In the genomic region with DNA sequence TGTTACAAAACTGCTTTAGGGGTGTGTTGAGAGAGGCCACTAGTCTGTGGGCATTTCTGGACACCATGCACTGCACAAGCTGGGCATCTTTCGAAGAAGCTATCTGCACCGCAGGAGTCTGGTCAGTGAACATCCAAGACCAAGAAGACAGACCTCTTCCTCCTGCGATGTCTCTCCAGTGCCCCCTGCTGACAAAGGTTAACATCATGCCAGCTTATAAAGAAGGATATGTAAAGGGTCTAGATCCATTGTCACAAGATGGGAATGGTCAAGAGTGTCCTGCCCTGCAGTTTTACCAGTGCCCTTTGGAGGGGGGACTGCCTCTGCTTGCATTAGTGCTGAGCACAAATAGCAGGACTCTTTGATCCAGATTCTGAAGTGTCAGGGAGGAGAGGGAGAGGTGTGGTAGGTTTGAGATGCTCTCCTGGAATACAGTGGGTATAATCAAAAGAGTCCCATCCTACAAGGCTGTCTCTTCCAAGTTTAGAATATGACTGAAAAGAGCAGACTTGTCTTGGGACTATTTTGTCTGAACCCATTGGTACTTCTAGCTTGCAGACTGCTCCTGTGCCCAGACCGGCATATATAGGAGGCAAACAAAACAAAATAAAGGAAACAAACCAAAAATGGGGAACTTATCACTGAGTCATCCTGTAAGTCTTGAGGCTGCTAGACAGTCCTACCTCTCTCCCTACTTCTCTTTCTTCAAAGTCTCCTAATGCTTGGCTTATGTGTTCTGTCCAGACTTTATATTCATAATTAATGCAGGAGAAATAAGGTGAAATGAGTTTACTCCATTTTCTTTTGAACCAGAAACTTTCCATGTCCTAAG, we compare ENCODE assay signal across 9 cellular contexts.
A peak's percentile ranks its signal among the peaks of the same experiment; 100 is the strongest.
DNase-seq lines count a peak whose midpoint lies in the region; ATAC-seq and TF ChIP-seq lines count a peak whose summit lies in the region.
"Had no signal": no experiment of that assay in that cellular context is flagged by ENCODE, and none has a peak within 500 bp of the region (broad histone marks: within the 10 kb centered on the region; RNA-seq: fewer than 3 reads in every experiment).

No MANE protein-coding gene starts in this region.

- H3K4me3 ChIP-seq in DOHH2 (ENCODE audit: low read length) = no peak overlapping the region
- no peak overlapping the region for H3K4me3 ChIP-seq in CD4-positive, alpha-beta memory T cell (ENCODE audit: low read length in 2 of 2)

- no peaks in the 10 kb centered on the region for H4K20me1 ChIP-seq in DOHH2 (ENCODE audit: control insufficient read depth, insufficient read depth, low read depth, low read length)

- peak; percentile 68 for TF ChIP-seq CTCF in DOHH2 (IDR thresholded peaks at IDR 0.05; ENCODE audit: low read depth, low read length, poor library complexity, severe bottlenecking)
- TF ChIP-seq CTCF in VCaP (conservative IDR thresholded peaks at IDR 0.05) = peak; percentile 64

- H3K4me3 Mint-ChIP-seq in CD4-positive, alpha-beta memory T cell = no peak overlapping the region
- H3K4me3 Mint-ChIP-seq: activated B cell treated with CpG ODN at 0.5 μM for 24 hours had no signal

- no peaks in the 10 kb centered on the region for H3K36me3 ChIP-seq in DOHH2 (ENCODE audit: control insufficient read depth, low read length)
- no peaks in the 10 kb centered on the region for H3K36me3 ChIP-seq in CD4-positive, alpha-beta memory T cell (ENCODE audit: insufficient read depth, low read length)

- ATAC-seq in GM21786 (IDR thresholded peaks at IDR 0.05; ENCODE audit: unreplicated experiment) = peak; percentile 74

- POLR2A ChIA-PET in CD4-positive, alpha-beta memory T cell (lab: Charles Lee; ENCODE audit: partially characterized antibody) = no interaction called here

- H3K27ac ChIP-seq in DOHH2 (ENCODE audit: low read depth, low read length) = no peak overlapping the region
- H3K27ac ChIP-seq in VCaP = no peak overlapping the region
- H3K27ac ChIP-seq in CD4-positive, alpha-beta memory T cell (ENCODE audit: low read depth, low read length) = no peak overlapping the region

- H3K4me1 ChIP-seq in DOHH2 (ENCODE audit: control insufficient read depth, low read length) = no peaks in the 10 kb centered on the region
- no peaks in the 10 kb centered on the region for H3K4me1 ChIP-seq in CD4-positive, alpha-beta memory T cell (ENCODE audit: insufficient read depth, low read length)

- H3K27me3 Mint-ChIP-seq in CD4-positive, alpha-beta memory T cell = no peaks in the 10 kb centered on the region
- H3K27me3 Mint-ChIP-seq: activated B cell treated with CpG ODN at 0.5 μM for 24 hours had no signal

- no peaks in the 10 kb centered on the region for H3K9me2 ChIP-seq in DOHH2 (replicated peaks; ENCODE audit: control insufficient read depth, low read length)

- H3K27ac Mint-ChIP-seq in CD4-positive, alpha-beta memory T cell = no peak overlapping the region
- H3K27ac Mint-ChIP-seq: activated B cell treated with CpG ODN at 0.5 μM for 24 hours had no signal

- intact Hi-C loops in CD4-positive, alpha-beta memory T cell (cut with micrococcal nuclease) = no loop called here

- no peaks in the 10 kb centered on the region for H3K27me3 ChIP-seq in DOHH2 (ENCODE audit: control insufficient read depth, low read length)
- no peaks in the 10 kb centered on the region for H3K27me3 ChIP-seq in CD4-positive, alpha-beta memory T cell (ENCODE audit: insufficient read depth, low read length)

- peaks cover 0 to 6% (median 2%) of the 10 kb centered on the region in 8 donors for H3K9me3 Mint-ChIP-seq in CD4-positive, alpha-beta memory T cell
- H3K9me3 Mint-ChIP-seq: activated B cell treated with CpG ODN at 0.5 μM for 24 hours had no signal

- H3K4me2 ChIP-seq in DOHH2 (ENCODE audit: low read length) = no peak overlapping the region

- CTCF ChIA-PET in CD4-positive, alpha-beta memory T cell (lab: Charles Lee; ENCODE audit: partially characterized antibody) = no interaction called here

- H3K4me1 Mint-ChIP-seq in CD4-positive, alpha-beta memory T cell = no peaks in the 10 kb centered on the region
- H3K4me1 Mint-ChIP-seq: activated B cell treated with CpG ODN at 0.5 μM for 24 hours had no signal

- no peaks in the 10 kb centered on the region for H3K36me3 Mint-ChIP-seq in CD4-positive, alpha-beta memory T cell

- no peaks in the 10 kb centered on the region for H3F3A ChIP-seq in DOHH2 (ENCODE audit: control insufficient read depth, insufficient read depth)

- no peaks in the 10 kb centered on the region for H3K9me3 ChIP-seq in DOHH2 (ENCODE audit: control insufficient read depth, insufficient read depth, low read length)
- no peaks in the 10 kb centered on the region for H3K9me3 ChIP-seq in CD4-positive, alpha-beta memory T cell (ENCODE audit: control insufficient read depth in 1 of 2, low read length in 2 of 2)

- H3K79me2 ChIP-seq in DOHH2 (ENCODE audit: control insufficient read depth, low read length) = no peaks in the 10 kb centered on the region

- DNase-seq in NCI-H1092 (lab: John Stamatoyannopoulos, UW) (peak; percentile 21), glomerular endothelial cell (ENCODE audit: extremely low read depth, low read depth, low spot score) (peak; percentile 7), pulmonary artery endothelial cell (ENCODE audit: low read depth, low spot score) (peak; percentile 1)
- DNase-seq in CD4-positive, alpha-beta memory T cell = no peak
- DNase-seq in stimulated activated CD4-positive, alpha-beta T cell treated with anti-CD3 and anti-CD28 coated beads, Interleukin-4, amount 100 ng/mL, for 4 hours = no peak
- DNase-seq: activated B cell treated with CpG ODN at 0.5 μM for 24 hours had no signal

Comparison
In these comparisons a context has a peak if more than half of its experiments do, and no peak if none do; other contexts are left out.
1. DNase-seq: peak in NCI-H1092 (single experiment), glomerular endothelial cell (single experiment) and pulmonary artery endothelial cell (single experiment); none in CD4-positive, alpha-beta memory T cell (0 of 5) and stimulated activated CD4-positive, alpha-beta T cell treated with anti-CD3 and anti-CD28 coated beads, Interleukin-4, amount 100 ng/mL, for 4 hours (0 of 2).